Comparison of ENCODE assay signal across 8 cellular contexts in the genomic region with DNA sequence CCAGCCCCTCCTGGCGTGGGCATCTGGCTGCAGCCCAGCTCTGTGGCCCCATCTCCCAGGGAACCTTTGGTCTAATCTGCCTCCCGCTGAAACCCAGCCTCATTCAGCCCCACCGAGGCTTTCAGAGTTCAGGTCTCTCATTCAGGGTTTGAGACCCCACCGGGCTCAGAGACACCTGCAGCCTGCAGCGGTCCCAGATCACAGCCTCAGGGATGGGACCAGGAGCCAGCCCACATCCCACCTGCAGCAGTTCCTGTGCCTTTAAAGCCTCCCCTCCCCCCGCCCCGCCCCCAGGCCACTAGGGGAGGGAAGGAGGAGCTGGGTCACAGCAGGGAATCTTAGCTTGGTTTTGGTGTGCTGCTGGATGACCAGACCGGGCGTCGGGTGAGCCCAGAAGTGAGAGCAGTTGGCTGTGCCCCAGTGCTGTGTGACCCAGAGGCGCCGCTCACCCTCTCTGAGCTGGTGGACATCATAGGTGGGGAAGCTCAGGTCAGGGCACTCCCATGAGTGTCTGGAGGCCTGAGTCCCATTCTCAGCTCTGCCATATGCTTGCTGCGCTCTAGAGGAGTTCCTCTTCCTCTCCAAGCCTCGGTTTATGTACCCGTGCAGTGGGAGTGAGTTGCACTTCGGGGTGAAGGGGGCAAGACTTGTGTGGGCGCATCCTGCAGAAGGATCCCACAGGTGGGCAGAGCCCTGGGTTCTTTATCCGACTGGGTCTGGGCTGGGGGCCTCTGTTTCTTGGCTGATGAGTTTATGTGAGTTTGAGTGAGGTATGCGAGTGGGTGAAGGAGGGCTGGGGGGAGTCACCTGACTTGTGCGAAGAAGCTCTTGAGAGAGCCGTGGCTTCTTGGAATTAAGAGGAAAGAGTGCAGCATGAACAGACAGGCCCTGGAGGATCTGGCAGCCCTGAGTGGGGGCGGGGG. TPM values are rescaled to one million over a fixed set of nuclear protein-coding genes. Genes with fewer than 3 reads are reported as not detected.
A peak's percentile ranks its signal among the peaks of the same experiment; 100 is the strongest.
DNase-seq lines count a peak whose midpoint lies in the region; TF ChIP-seq lines count a peak whose summit lies in the region.
"Not testable (repeated sequence)": the region's sequence is repeated elsewhere in the genome, so short reads cannot be mapped to it uniquely, and the experiment has no call there.

A gene (plus strand): TSS at position 347 of the 923 bp plus-strand sequence. CDS start 7,889 bp downstream, outside the sequence.

- H3K9me3 Mint-ChIP-seq in CD8-positive, alpha-beta memory T cell; neural progenitor cell: not testable (repeated sequence)

- in situ Hi-C loops in transverse colon (cut with MboI; ENCODE audit: low pct_ligation_motif_present in 1 of 4, low pct_unique_long_range_greater_than_20kb in 1 of 4, low sequenced_read_pairs in 3 of 4) = not testable (repeated sequence)

- peak within 1 kb of the TSS in 6 of 7 donors; percentile 38 to 76 (median 64) for H3K4me3 Mint-ChIP-seq in CD8-positive, alpha-beta memory T cell
- peak within 1 kb of the TSS; percentile 75 for H3K4me3 Mint-ChIP-seq in neural progenitor cell

- intact Hi-C loops in colonic mucosa (cut with DNase I) = loop anchor here (5.0 kb wide), 1 partner anchor 926 kb away; no protein-coding TSS in a partner anchor
- intact Hi-C loops in transverse colon (cut with DNase I; ENCODE audit: low total_unique reads) = not testable (repeated sequence)

- H3K9ac ChIP-seq in HUES6 (ENCODE audit: low read length) = peak within 1 kb of the TSS; percentile 59
- H3K9ac ChIP-seq in colonic mucosa (ENCODE audit: low read depth in 2 of 2, low read length in 2 of 2) = peak within 1 kb of the TSS in 1 of 2 donors; percentile 35
- not testable (repeated sequence) for H3K9ac ChIP-seq in neural progenitor cell

- peaks cover 29% of the 10 kb centered on the region for H3F3A ChIP-seq in neural progenitor cell (ENCODE audit: low read depth)

- TF ChIP-seq CTCF in Peyer's patch (IDR thresholded peaks at IDR 0.05); colonic mucosa (IDR thresholded peaks at IDR 0.05); kidney epithelial cell (IDR thresholded peaks at IDR 0.05; ENCODE audit: insufficient read depth, low read length, poor library complexity, severe bottlenecking); neural progenitor cell (IDR thresholded peaks at IDR 0.05); transverse colon (IDR thresholded peaks at IDR 0.05): not testable (repeated sequence)

- H3K27ac ChIP-seq in CD8-positive, alpha-beta memory T cell (ENCODE audit: low read depth, low read length); HUES6 (ENCODE audit: low read depth, low read length); neural progenitor cell: not testable (repeated sequence)
- H3K27ac ChIP-seq in Peyer's patch = peak within 1 kb of the TSS; percentile 17 to 95 (median 66)
- H3K27ac ChIP-seq in colonic mucosa = peak within 1 kb of the TSS; percentile 69
- peak within 1 kb of the TSS; percentile 64 to 76 (median 71) for H3K27ac ChIP-seq in transverse colon

- peak in 1 of 2 donors; percentile 50 for TF ChIP-seq POLR2A in Peyer's patch (IDR thresholded peaks at IDR 0.05)
- peak; percentile 17 for TF ChIP-seq POLR2A in transverse colon (IDR thresholded peaks at IDR 0.05)

- H3K27me3 Mint-ChIP-seq in CD8-positive, alpha-beta memory T cell; neural progenitor cell (ENCODE audit: insufficient read depth, low read depth): not testable (repeated sequence)

- H3K4me3 ChIP-seq in CD8-positive, alpha-beta memory T cell (ENCODE audit: low read length) = not testable (repeated sequence)
- H3K4me3 ChIP-seq in HUES6 (ENCODE audit: low read depth, low read length) (peak within 1 kb of the TSS; percentile 61), Peyer's patch (peak within 1 kb of the TSS in 3 of 4 donors; percentile 4 to 59 (median 44)), colonic mucosa (peak within 1 kb of the TSS; percentile 11), kidney epithelial cell (ENCODE audit: low read depth, low read length) (peak within 1 kb of the TSS; percentile 44), neural progenitor cell (peak within 1 kb of the TSS; percentile 28), transverse colon (peak within 1 kb of the TSS in 3 of 4 donors; percentile 15 to 41 (median 20))

- H3K27me3 ChIP-seq in CD8-positive, alpha-beta memory T cell (ENCODE audit: insufficient read depth, low read length, poor library complexity, severe bottlenecking); HUES6 (ENCODE audit: control insufficient read depth, insufficient read depth, low read length); Peyer's patch; colonic mucosa; kidney epithelial cell (ENCODE audit: control insufficient read depth, insufficient read depth, low read length); neural progenitor cell; transverse colon: not testable (repeated sequence)

- DNase-seq in CD8-positive, alpha-beta memory T cell; Peyer's patch; kidney epithelial cell (ENCODE audit: low read depth); neural progenitor cell (ENCODE audit: low spot score): not testable (repeated sequence)
- DNase-seq in colonic mucosa (peak; percentile 47), transverse colon (peak; percentile 41)

- not testable (repeated sequence) for H3K36me3 ChIP-seq in CD8-positive, alpha-beta memory T cell (ENCODE audit: insufficient read depth, low read length); HUES6 (ENCODE audit: control insufficient read depth, insufficient read depth, low read length); Peyer's patch; colonic mucosa; kidney epithelial cell (ENCODE audit: control insufficient read depth, insufficient read depth, low read length); neural progenitor cell; transverse colon

- peak within 1 kb of the TSS; percentile 57 to 90 (median 78) for H3K27ac Mint-ChIP-seq in CD8-positive, alpha-beta memory T cell
- H3K27ac Mint-ChIP-seq in neural progenitor cell = peak within 1 kb of the TSS; percentile 87

- H4K20me1 ChIP-seq in neural progenitor cell (ENCODE audit: low read depth) = not testable (repeated sequence)

- not testable (repeated sequence) for H3K4me1 ChIP-seq in CD8-positive, alpha-beta memory T cell (ENCODE audit: insufficient read depth, low read length)
- H3K4me1 ChIP-seq in HUES6 (ENCODE audit: control insufficient read depth, insufficient read depth, low read length) (peaks cover 15% of the 10 kb centered on the region), Peyer's patch (peaks cover 0 to 20% (median 4%) of the 10 kb centered on the region in 4 donors), colonic mucosa (peaks cover 11% of the 10 kb centered on the region), neural progenitor cell (peaks cover 18% of the 10 kb centered on the region), transverse colon (peaks cover 5 to 36% (median 23%) of the 10 kb centered on the region in 4 donors)

- not testable (repeated sequence) for H3K36me3 Mint-ChIP-seq in CD8-positive, alpha-beta memory T cell; neural progenitor cell

- H3K79me2 ChIP-seq in neural progenitor cell (ENCODE audit: low read depth) = not testable (repeated sequence)

- not testable (repeated sequence) for H2AFZ ChIP-seq in neural progenitor cell (replicated peaks)

- peaks cover 14 to 38% (median 20%) of the 10 kb centered on the region in 3 donors for H3K4me1 Mint-ChIP-seq in CD8-positive, alpha-beta memory T cell
- H3K4me1 Mint-ChIP-seq in neural progenitor cell = peaks cover 19% of the 10 kb centered on the region

- peak within 1 kb of the TSS; percentile 73 for H3K4me2 ChIP-seq in neural progenitor cell

- CTCF ChIA-PET in CD8-positive, alpha-beta memory T cell (lab: Charles Lee); activated CD8-positive, alpha-beta memory T cell treated with anti-CD3 and anti-CD28 coated beads for 36 hours (lab: Charles Lee): not testable (repeated sequence)

- POLR2A ChIA-PET in CD8-positive, alpha-beta memory T cell (lab: Charles Lee); activated CD8-positive, alpha-beta memory T cell treated with anti-CD3 and anti-CD28 coated beads for 36 hours (lab: Charles Lee): not testable (repeated sequence)

- 50 to 68% methylated on average over 2 to 18 of the region's 22 CpGs for WGBS in transverse colon (ENCODE audit: low coverage in 1 of 2), 2 donors

- not testable (repeated sequence) for TF ChIP-seq EP300 in transverse colon (IDR thresholded peaks at IDR 0.05; ENCODE audit: low read depth)

- not testable (repeated sequence) for H3K9me3 ChIP-seq in CD8-positive, alpha-beta memory T cell (ENCODE audit: low read length); HUES6 (ENCODE audit: control insufficient read depth, insufficient read depth, low read depth, low read length); Peyer's patch; colonic mucosa; neural progenitor cell (ENCODE audit: low read depth); transverse colon

RNA-seq across cellular contexts. Expression of the gene that starts here (rescaled TPM):
- total RNA-seq in CD8-positive, alpha-beta memory T cell = 10 to 100 TPM; 36.9 to 39.1 TPM
- polyA plus RNA-seq in CD8-positive, alpha-beta memory T cell = 12.1 TPM
- 100 to 1,000 TPM in 3 of 4 donors, 10 to 100 TPM in 1; 63.5 to 370 (median 238) TPM for total RNA-seq in Peyer's patch
- 10 to 100 TPM; 40.5 to 42.0 TPM for total RNA-seq in activated CD8-positive, alpha-beta memory T cell treated with anti-CD3 and anti-CD28 coated beads for 36 hours
- 10 to 100 TPM; 16.8 to 50.4 TPM for total RNA-seq in colonic mucosa
- total RNA-seq in kidney epithelial cell = 22.7 and 22.8 TPM in 2 replicates
- total RNA-seq in neural progenitor cell (ENCODE audit: low replicate concordance) = 4.9 and 7.7 TPM in 2 replicates
- total RNA-seq in transverse colon = 100 to 1,000 TPM in 1 of 4 donors, 10 to 100 TPM in 3; 52.4 to 167 (median 77.1) TPM
